30 cellular contexts compared by ENCODE assay signal in the genomic region with DNA sequence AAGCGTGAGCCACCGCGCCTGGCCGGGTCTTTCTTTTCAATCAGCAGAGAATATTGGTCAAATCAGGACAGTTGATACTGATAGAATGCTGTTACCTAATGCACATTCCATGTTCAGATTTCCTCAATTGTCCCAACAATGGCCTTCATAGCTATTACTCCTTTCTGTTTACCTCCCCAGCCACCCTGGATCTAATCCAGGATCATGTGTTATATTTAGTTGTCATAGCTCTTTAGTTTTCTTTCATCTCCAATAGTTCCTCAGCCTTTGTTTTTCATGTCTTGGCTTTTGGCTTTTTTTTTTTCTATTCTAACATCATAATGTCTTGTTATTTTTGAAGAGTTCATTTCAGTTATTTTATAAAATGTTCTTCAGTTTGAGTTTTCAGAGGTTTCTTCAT. TPM values are rescaled to one million over a fixed set of nuclear protein-coding genes. Genes with fewer than 3 reads are reported as not detected.
A peak's percentile ranks its signal among the peaks of the same experiment; 100 is the strongest.
DNase-seq lines count a peak whose midpoint lies in the region; ATAC-seq, FAIRE-seq and TF ChIP-seq lines count a peak whose summit lies in the region.
"Had no signal": no experiment of that assay in that cellular context is flagged by ENCODE, and none has a peak within 500 bp of the region (broad histone marks: within the 10 kb centered on the region; RNA-seq: fewer than 3 reads in every experiment).

No MANE protein-coding gene starts in this region.

- peaks cover 25% of the 10 kb centered on the region for H3K4me1 ChIP-seq in endothelial cell of umbilical vein (ENCODE audit: control insufficient read depth, extremely low read depth, insufficient read depth, low read length)
- H3K4me1 ChIP-seq in right atrium auricular region = peaks cover 0 to 54% of the 10 kb centered on the region in 2 donors
- H3K4me1 ChIP-seq: SJCRH30 had no signal

- no peak for TF ChIP-seq POLR2A in endothelial cell of umbilical vein (IDR thresholded peaks at IDR 0.05; ENCODE audit: low read depth, low read length)

- H3K27me3 Mint-ChIP-seq in activated CD8-positive, alpha-beta T cell treated with anti-CD3 and anti-CD28 coated beads for 36 hours = no peaks in the 10 kb centered on the region
- H3K27me3 Mint-ChIP-seq in activated CD8-positive, alpha-beta T cell treated with anti-CD3 and anti-CD28 coated beads, Interleukin-2, amount 10 ng/mL, durations not matched to agents 7 days and 5 days (ENCODE audit: low read depth) = no peaks in the 10 kb centered on the region
- H3K27me3 Mint-ChIP-seq: activated CD8-positive, alpha-beta memory T cell treated with anti-CD3 and anti-CD28 coated beads, Interleukin-2, amount 10 ng/mL, durations not matched to agents 7 days and 5 days; T-cell had no signal

- H3K4me3 Mint-ChIP-seq in activated CD8-positive, alpha-beta T cell treated with anti-CD3 and anti-CD28 coated beads for 36 hours = no peak overlapping the region
- H3K4me3 Mint-ChIP-seq in activated CD8-positive, alpha-beta T cell treated with anti-CD3 and anti-CD28 coated beads, Interleukin-2, amount 10 ng/mL, durations not matched to agents 7 days and 5 days = no peak overlapping the region
- no peak overlapping the region for H3K4me3 Mint-ChIP-seq in stimulated activated effector memory CD8-positive, alpha-beta T cell treated with anti-CD3 and anti-CD28 coated beads, Interleukin-12 subunit alpha, Interleukin-12 subunit beta, amount 100 ng/mL, for 72 hours
- H3K4me3 Mint-ChIP-seq: activated CD8-positive, alpha-beta memory T cell treated with anti-CD3 and anti-CD28 coated beads, Interleukin-2, amount 10 ng/mL, durations not matched to agents 7 days and 5 days had no signal

- TF ChIP-seq CTCF in activated CD8-positive, alpha-beta T cell treated with anti-CD3 and anti-CD28 coated beads for 36 hours (IDR thresholded peaks at IDR 0.05) = no peak
- TF ChIP-seq CTCF in endothelial cell of umbilical vein (IDR thresholded peaks at IDR 0.05; ENCODE audit: extremely low read depth in 1 of 2, insufficient read depth in 1 of 2, low read depth in 1 of 2, low read length in 2 of 2) (no peak), right atrium auricular region (IDR thresholded peaks at IDR 0.05) (no peak)

- no peak for ATAC-seq in activated CD8-positive, alpha-beta T cell treated with anti-CD3 and anti-CD28 coated beads for 36 hours
- no peak for ATAC-seq in activated CD8-positive, alpha-beta T cell treated with anti-CD3 and anti-CD28 coated beads, Interleukin-2, amount 10 ng/mL, durations not matched to agents 7 days and 5 days
- no peak for ATAC-seq in stimulated activated effector memory CD8-positive, alpha-beta T cell treated with anti-CD3 and anti-CD28 coated beads, Interleukin-12 subunit alpha, Interleukin-12 subunit beta, amount 100 ng/mL, for 72 hours
- ATAC-seq: activated CD8-positive, alpha-beta memory T cell treated with anti-CD3 and anti-CD28 coated beads, Interleukin-2, amount 10 ng/mL, durations not matched to agents 7 days and 5 days; body of pancreas; esophagus mucosa; GM12878; HCT116; left ventricle myocardium superior; sciatic nerve; T-cell had no signal

- H4K20me1 ChIP-seq in endothelial cell of umbilical vein (replicated peaks; ENCODE audit: control insufficient read depth, extremely low read depth, insufficient read depth, low read length) = peaks cover 11% of the 10 kb centered on the region

- H3K4me3 ChIP-seq in endothelial cell of umbilical vein (replicated peaks in 1 of 3; ENCODE audit: insufficient read depth in 1 of 3, low read depth in 1 of 3, low read length in 3 of 3) = no peak overlapping the region
- H3K4me3 ChIP-seq in right atrium auricular region = no peak overlapping the region
- H3K4me3 ChIP-seq: body of pancreas, GM12878, SJCRH30, stomach had no signal

- H3K79me2 ChIP-seq in endothelial cell of umbilical vein (ENCODE audit: control insufficient read depth, insufficient read depth, low read length) = peaks cover 98% of the 10 kb centered on the region

- H3K27ac Mint-ChIP-seq in activated CD8-positive, alpha-beta T cell treated with anti-CD3 and anti-CD28 coated beads for 36 hours = peak overlapping the region; percentile 50
- no peak overlapping the region for H3K27ac Mint-ChIP-seq in activated CD8-positive, alpha-beta T cell treated with anti-CD3 and anti-CD28 coated beads, Interleukin-2, amount 10 ng/mL, durations not matched to agents 7 days and 5 days
- H3K27ac Mint-ChIP-seq in stimulated activated effector memory CD8-positive, alpha-beta T cell treated with anti-CD3 and anti-CD28 coated beads, Interleukin-12 subunit alpha, Interleukin-12 subunit beta, amount 100 ng/mL, for 72 hours = peak overlapping the region; percentile 63
- H3K27ac Mint-ChIP-seq: activated CD8-positive, alpha-beta memory T cell treated with anti-CD3 and anti-CD28 coated beads, Interleukin-2, amount 10 ng/mL, durations not matched to agents 7 days and 5 days had no signal

- H3K9me3 ChIP-seq in endothelial cell of umbilical vein (replicated peaks; ENCODE audit: control insufficient read depth, insufficient read depth, low read length) = no peaks in the 10 kb centered on the region
- no peaks in the 10 kb centered on the region for H3K9me3 ChIP-seq in right atrium auricular region
- H3K9me3 ChIP-seq: body of pancreas, SJCRH30, stomach had no signal

- peaks cover 90% of the 10 kb centered on the region for H3K4me1 Mint-ChIP-seq in activated CD8-positive, alpha-beta T cell treated with anti-CD3 and anti-CD28 coated beads for 36 hours (ENCODE audit: low read depth)
- peaks cover 46% of the 10 kb centered on the region for H3K4me1 Mint-ChIP-seq in activated CD8-positive, alpha-beta T cell treated with anti-CD3 and anti-CD28 coated beads, Interleukin-2, amount 10 ng/mL, durations not matched to agents 7 days and 5 days (ENCODE audit: low read depth)
- peaks cover 78% of the 10 kb centered on the region for H3K4me1 Mint-ChIP-seq in stimulated activated effector memory CD8-positive, alpha-beta T cell treated with anti-CD3 and anti-CD28 coated beads, Interleukin-12 subunit alpha, Interleukin-12 subunit beta, amount 100 ng/mL, for 72 hours

- no peak for DNase-seq in activated CD8-positive, alpha-beta T cell treated with anti-CD3 and anti-CD28 coated beads for 36 hours
- no peak for DNase-seq in activated CD8-positive, alpha-beta T cell treated with anti-CD3 and anti-CD28 coated beads, Interleukin-2, amount 10 ng/mL, durations not matched to agents 7 days and 5 days
- DNase-seq in GM19239 (ENCODE audit: insufficient read length, low spot score) (no peak), endothelial cell of umbilical vein (ENCODE audit: low read depth, low spot score) (peak; percentile 61), right atrium auricular region (ENCODE audit: low spot score) (no peak), SIG-M5 treated with dmso at 0.1 percent for 504 hours (lab: John Stamatoyannopoulos, UW; ENCODE audit: unreplicated experiment) (no peak), NCI-H446 treated with DMSO at 0.1 percent for 48 hours (lab: John Stamatoyannopoulos, UW) (no peak)
- DNase-seq in stimulated activated effector memory CD8-positive, alpha-beta T cell treated with anti-CD3 and anti-CD28 coated beads, Interleukin-12 subunit alpha, Interleukin-12 subunit beta, amount 100 ng/mL, for 72 hours (ENCODE audit: low spot score in 2 of 2) = no peak
- DNase-seq: activated CD8-positive, alpha-beta memory T cell treated with anti-CD3 and anti-CD28 coated beads, Interleukin-2, amount 10 ng/mL, durations not matched to agents 7 days and 5 days; activated effector memory CD4-positive, alpha-beta T cell treated with Interleukin-2 at 50 U/mL for 16 hours; body of pancreas; effector CD4-positive, alpha-beta T cell; hypothalamus; left ventricle myocardium superior; NCI-H1436 treated with DMSO at 0.1 percent for 48 hours; NCI-H524; NK-92 treated with Interleukin-12 subunit alpha and Interleukin-12 subunit beta, amount 100 ng/mL, for 24 hours; SJCRH30; stimulated activated CD4-positive, alpha-beta T cell treated with anti-CD3 and anti-CD28 coated beads, Interleukin-4, amount 100 ng/mL, for 4 hours; stomach; T-cell; trophoblast cell had no signal

- BruUV-seq in endothelial cell of umbilical vein (replicated peaks; lab: Mats Ljungman, UMichigan) = no TSS peak

- H3K36me3 ChIP-seq in endothelial cell of umbilical vein (ENCODE audit: control insufficient read depth in 2 of 2, extremely low read depth in 1 of 2, insufficient read depth in 2 of 2, low read length in 2 of 2) (no peaks in the 10 kb centered on the region), right atrium auricular region (no peaks in the 10 kb centered on the region)
- H3K36me3 ChIP-seq: SJCRH30, stomach had no signal

- POLR2A ChIA-PET in activated CD8-positive, alpha-beta T cell treated with anti-CD3 and anti-CD28 coated beads for 36 hours (lab: Charles Lee) = interaction anchor here (2.2 kb wide), 1 partner anchor 18 kb away, joined by 9 read pairs; no protein-coding TSS in a partner anchor
- POLR2A ChIA-PET in activated CD8-positive, alpha-beta T cell treated with anti-CD3 and anti-CD28 coated beads, Interleukin-2, amount 10 ng/mL, durations not matched to agents 7 days and 5 days (lab: Charles Lee) = no interaction called here
- POLR2A ChIA-PET in endothelial cell of umbilical vein (lab: Charles Lee) = interaction anchor here (0.7 kb wide), 1 partner anchor 18 kb away, joined by 3 read pairs; no protein-coding TSS in a partner anchor

- no peaks in the 10 kb centered on the region for H3K27me3 ChIP-seq in endothelial cell of umbilical vein (ENCODE audit: control insufficient read depth in 2 of 2, insufficient read depth in 2 of 2, low read length in 2 of 2)
- no peaks in the 10 kb centered on the region for H3K27me3 ChIP-seq in right atrium auricular region
- H3K27me3 ChIP-seq: body of pancreas, SJCRH30, stomach had no signal

- CTCF ChIA-PET in activated CD8-positive, alpha-beta T cell treated with anti-CD3 and anti-CD28 coated beads for 36 hours (lab: Charles Lee) = interaction anchor here (0.8 to 1.3 kb wide), 2 partner anchors 13 to 25 kb away, joined by 3 to 4 read pairs; no protein-coding TSS in a partner anchor
- CTCF ChIA-PET in activated CD8-positive, alpha-beta T cell treated with anti-CD3 and anti-CD28 coated beads, Interleukin-2, amount 10 ng/mL, durations not matched to agents 7 days and 5 days (lab: Charles Lee) = interaction anchor here (1.5 to 2.6 kb wide), 2 partner anchors 13 to 26 kb away, joined by 7 to 8 read pairs; no protein-coding TSS in a partner anchor
- CTCF ChIA-PET in endothelial cell of umbilical vein (lab: Charles Lee) = interaction anchor here (1.1 to 1.7 kb wide), 6 partner anchors 9 to 87 kb away, joined by 3 to 8 read pairs (median 4); no protein-coding TSS in a partner anchor

- no peaks in the 10 kb centered on the region for H3K9me1 ChIP-seq in endothelial cell of umbilical vein (replicated peaks; ENCODE audit: control insufficient read depth, extremely low read depth, insufficient read depth, low read length)

- H3K9me3 Mint-ChIP-seq in activated CD8-positive, alpha-beta T cell treated with anti-CD3 and anti-CD28 coated beads for 36 hours = no peaks in the 10 kb centered on the region
- H3K9me3 Mint-ChIP-seq in activated CD8-positive, alpha-beta T cell treated with anti-CD3 and anti-CD28 coated beads, Interleukin-2, amount 10 ng/mL, durations not matched to agents 7 days and 5 days (ENCODE audit: insufficient read depth) = no peaks in the 10 kb centered on the region
- H3K9me3 Mint-ChIP-seq in stimulated activated effector memory CD8-positive, alpha-beta T cell treated with anti-CD3 and anti-CD28 coated beads, Interleukin-12 subunit alpha, Interleukin-12 subunit beta, amount 100 ng/mL, for 72 hours = no peaks in the 10 kb centered on the region
- H3K9me3 Mint-ChIP-seq: T-cell had no signal

- dilution Hi-C loops in endothelial cell of umbilical vein (cut with MboI; ENCODE audit: extremely low pct_ligation_motif_present, low sequenced_read_pairs) = no loop called here

- H3K27ac ChIP-seq in endothelial cell of umbilical vein (ENCODE audit: insufficient read depth, low read depth, low read length) (no peak overlapping the region), right atrium auricular region (no peak overlapping the region)
- H3K27ac ChIP-seq: body of pancreas, KMS-11, SJCRH30, stomach had no signal

- H2AFZ ChIP-seq in endothelial cell of umbilical vein (ENCODE audit: low read depth, low read length) = no peak overlapping the region

- peak; percentile 45 for FAIRE-seq in GM19239 (lab: Jason Lieb, UNC)
- no peak for FAIRE-seq in endothelial cell of umbilical vein (lab: Jason Lieb, UNC)
- FAIRE-seq: A204.1, frontal cortex, GM12878, TTC549 had no signal

- H3K36me3 Mint-ChIP-seq in activated CD8-positive, alpha-beta T cell treated with anti-CD3 and anti-CD28 coated beads for 36 hours (ENCODE audit: low read depth) = no peaks in the 10 kb centered on the region
- peaks cover 2% of the 10 kb centered on the region for H3K36me3 Mint-ChIP-seq in activated CD8-positive, alpha-beta T cell treated with anti-CD3 and anti-CD28 coated beads, Interleukin-2, amount 10 ng/mL, durations not matched to agents 7 days and 5 days (ENCODE audit: low read depth)
- no peaks in the 10 kb centered on the region for H3K36me3 Mint-ChIP-seq in stimulated activated effector memory CD8-positive, alpha-beta T cell treated with anti-CD3 and anti-CD28 coated beads, Interleukin-12 subunit alpha, Interleukin-12 subunit beta, amount 100 ng/mL, for 72 hours
- H3K36me3 Mint-ChIP-seq: T-cell had no signal

- H3K4me2 ChIP-seq in endothelial cell of umbilical vein (ENCODE audit: insufficient read depth, low read length) = no peak overlapping the region
- H3K4me2 ChIP-seq: KMS-11 had no signal

- intact Hi-C loops in activated CD8-positive, alpha-beta T cell treated with anti-CD3 and anti-CD28 coated beads for 36 hours (cut with micrococcal nuclease) = no loop called here
- intact Hi-C loops in endothelial cell of umbilical vein (cut with micrococcal nuclease) = no loop called here

- no peak overlapping the region for H3K9ac ChIP-seq in endothelial cell of umbilical vein (replicated peaks; ENCODE audit: extremely low read depth, insufficient read depth, low read length)
- H3K9ac ChIP-seq: KMS-11 had no signal

RNA-seq across cellular contexts. Expression of a gene that starts 14.6 kb away (rescaled TPM):
- 10 to 100 TPM; 57.1 to 58.6 TPM for total RNA-seq in activated CD8-positive, alpha-beta T cell treated with anti-CD3 and anti-CD28 coated beads for 36 hours
- total RNA-seq in activated CD8-positive, alpha-beta T cell treated with anti-CD3 and anti-CD28 coated beads, Interleukin-2, amount 10 ng/mL, durations not matched to agents 7 days and 5 days = 10 to 100 TPM; 48.3 to 49.1 TPM
- total RNA-seq in endothelial cell of umbilical vein = 52.4 and 57.2 TPM in 2 replicates
- polyA plus RNA-seq in endothelial cell of umbilical vein = 15.9 and 18.8 TPM in 2 replicates
- polyA plus RNA-seq in endothelial cell of umbilical vein (2011; cell fraction: cytosol; rRNA removed) = 19.9 and 26.5 TPM in 2 replicates
- polyA plus RNA-seq in endothelial cell of umbilical vein (2011; cell fraction: nucleus; rRNA removed) = 95.2 and 103 TPM in 2 replicates
- polyA plus RNA-seq in endothelial cell of umbilical vein (2012) = 27.8 and 35.5 TPM in 2 replicates
- 40.0 and 46.1 TPM in 2 replicates for polyA minus RNA-seq in endothelial cell of umbilical vein
- 19.7 TPM for polyA minus RNA-seq in endothelial cell of umbilical vein (2011; cell fraction: cytosol; rRNA and poly(A)+ RNA removed)
- 81.2 and 93.6 TPM in 2 replicates for polyA minus RNA-seq in endothelial cell of umbilical vein (2011; cell fraction: nucleus; rRNA and poly(A)+ RNA removed)
- total RNA-seq in right atrium auricular region = 10 to 100 TPM; 12.3 to 18.5 TPM
